ENCODE assay signal across 1 cellular context in genomic region chr22:23364389-23364788, GRCh38.
A peak's percentile ranks its signal among the peaks of the same experiment; 100 is the strongest.
TF ChIP-seq lines count a peak whose summit lies in the region.

No MANE protein-coding gene starts in this region.

TF ChIP-seq in HEK293, 187 proteins besides CTCF, POLR2A, EP300 and RAD21 (continued from another document):
- TF ChIP-seq ZBTB49 (tag by site-specific recombination; IDR thresholded peaks at IDR 0.05; ENCODE audit: low read depth) (no peak), ZNF692 (tag by site-specific recombination; IDR thresholded peaks at IDR 0.05) (no peak), ZNF280D (tag by site-specific recombination; IDR thresholded peaks at IDR 0.05) (no peak), YY1 (tag by site-specific recombination; IDR thresholded peaks at IDR 0.05) (no peak), ZNF580 (tag by site-specific recombination; IDR thresholded peaks at IDR 0.05) (0 out of 2 replicates have a peak, but pooled peaks have one; percentile 25), ZNF768 (tag by site-specific recombination; IDR thresholded peaks at IDR 0.05) (peak; percentile 75; the same call in 1 of the 2 replicates)
